Comparison of ENCODE assay signal across 11 cellular contexts in the genomic region with DNA sequence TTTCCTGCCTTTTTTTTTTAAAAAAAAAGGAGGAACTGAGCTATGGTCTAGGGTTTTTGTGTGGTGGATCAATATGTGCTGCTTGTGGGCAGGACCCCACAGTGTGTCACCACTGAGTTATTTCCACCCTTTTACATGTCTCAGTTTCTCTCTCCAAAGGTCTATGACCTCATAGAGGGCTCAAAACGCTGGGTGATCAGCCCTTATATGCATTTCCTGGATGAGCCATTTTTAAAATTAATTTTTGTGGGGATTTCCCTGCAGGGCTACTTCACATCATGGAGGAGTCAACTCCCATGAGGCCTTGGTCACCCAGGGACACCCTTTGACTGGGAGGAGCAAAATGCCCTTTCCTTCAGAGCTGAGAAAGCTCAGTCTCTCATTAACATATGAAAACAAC. TPM values are rescaled to one million over a fixed set of nuclear protein-coding genes. Genes with fewer than 3 reads are reported as not detected.
DNase-seq lines count a peak whose midpoint lies in the region; ATAC-seq and TF ChIP-seq lines count a peak whose summit lies in the region.
"Had no signal": no experiment of that assay in that cellular context is flagged by ENCODE, and none has a peak within 500 bp of the region (broad histone marks: within the 10 kb centered on the region; RNA-seq: fewer than 3 reads in every experiment).

No MANE protein-coding gene starts in this region.

- H3K4me3 ChIP-seq in fibroblast of mammary gland (ENCODE audit: control insufficient read depth, low read depth, low read length), result no peak overlapping the region
- H3K4me3 ChIP-seq: coronary artery had no signal

- no peaks in the 10 kb centered on the region for H3K36me3 Mint-ChIP-seq in MCF 10A (ENCODE audit: insufficient read depth, unreplicated experiment)

- POLR2A ChIA-PET in MCF 10A (lab: Yijun Ruan, JAX), result interaction anchor here (0.6 to 1.5 kb wide), 3 partner anchors 11 to 36 kb away, joined by 3 to 4 read pairs (median 3); no protein-coding TSS in a partner anchor

- DNase-seq in fibroblast of mammary gland (ENCODE audit: low read depth) (peak; percentile 41), SHP77 treated with DMSO at 0.1 percent for 48 hours (lab: John Stamatoyannopoulos, UW) (no peak), CD1c-positive myeloid dendritic cell (ENCODE audit: extremely low spot score) (no peak), MCF 10A (ENCODE audit: unreplicated experiment) (no peak), AML-193 (lab: John Stamatoyannopoulos, UW) (no peak)
- DNase-seq: NCI-H187 treated with DMSO at 0.1 percent for 48 hours, T1000 had no signal

- no peak overlapping the region for H3K4me3 Mint-ChIP-seq in MCF 10A (ENCODE audit: unreplicated experiment)

- no peaks in the 10 kb centered on the region for H3K27me3 Mint-ChIP-seq in MCF 10A (ENCODE audit: insufficient read depth, unreplicated experiment)

- no peak for TF ChIP-seq CTCF in fibroblast of mammary gland (conservative IDR thresholded peaks at IDR 0.05; ENCODE audit: control insufficient read depth, insufficient read depth, low read depth, low read length)
- TF ChIP-seq CTCF in MCF 10A (IDR thresholded peaks at IDR 0.05; ENCODE audit: unreplicated experiment), result no peak

- H3K9me3 Mint-ChIP-seq in MCF 10A (ENCODE audit: unreplicated experiment), result no peaks in the 10 kb centered on the region

- BruUV-seq in MCF 10A (replicated peaks; lab: Mats Ljungman, UMichigan), result no TSS peak

- H3K27ac Mint-ChIP-seq in MCF 10A (ENCODE audit: low read depth, unreplicated experiment), result no peak overlapping the region

- CTCF ChIA-PET in MCF 10A (lab: Yijun Ruan, JAX), result interaction anchor here (0.6 kb wide), 1 partner anchor 13 kb away, joined by 3 read pairs; no protein-coding TSS in a partner anchor

- intact Hi-C loops in MCF 10A (cut with micrococcal nuclease), result no loop called here

- H3K4me1 Mint-ChIP-seq in MCF 10A (ENCODE audit: insufficient read depth, unreplicated experiment), result no peaks in the 10 kb centered on the region

- peak; percentile 75 for ATAC-seq in GM18519 (IDR thresholded peaks at IDR 0.05; ENCODE audit: low FRiP score, unreplicated experiment)
- ATAC-seq in GM21528 (IDR thresholded peaks at IDR 0.05; ENCODE audit: low FRiP score, unreplicated experiment), result peak; percentile 70
- ATAC-seq in HG03469 (IDR thresholded peaks at IDR 0.05; ENCODE audit: unreplicated experiment), result peak; percentile 79

RNA-seq across cellular contexts. Expression of a gene that starts 20.7 kb away (rescaled TPM):
- total RNA-seq in MCF 10A (2022), result not detected in 2 replicates
